Comparison of ENCODE assay signal across 10 cellular contexts in genomic region chr15:67178569-67179210, GRCh38.
A peak's percentile ranks its signal among the peaks of the same experiment; 100 is the strongest.
DNase-seq lines count a peak whose midpoint lies in the region; ATAC-seq and TF ChIP-seq lines count a peak whose summit lies in the region.
"Had no signal": no experiment of that assay in that cellular context is flagged by ENCODE, and none has a peak within 500 bp of the region (broad histone marks: within the 10 kb centered on the region; RNA-seq: fewer than 3 reads in every experiment).

No MANE protein-coding gene starts in this region.

- peaks cover 53% of the 10 kb centered on the region for H3K4me1 Mint-ChIP-seq in nephron

- H3K36me3 Mint-ChIP-seq in nephron (ENCODE audit: low read depth), result peaks cover 55% of the 10 kb centered on the region

- peaks cover 21% of the 10 kb centered on the region for H3K36me3 ChIP-seq in BJ (ENCODE audit: control insufficient read depth, insufficient read depth, low read length)
- peaks cover 0 to 33% (median 24%) of the 10 kb centered on the region in 4 donors for H3K36me3 ChIP-seq in esophagus muscularis mucosa
- H3K36me3 ChIP-seq: WERI-Rb-1 had no signal

- H3K4me3 Mint-ChIP-seq in nephron, result no peak overlapping the region

- no peak for TF ChIP-seq EP300 in esophagus muscularis mucosa (IDR thresholded peaks at IDR 0.05)

- TF ChIP-seq POLR2A in esophagus muscularis mucosa (IDR thresholded peaks at IDR 0.05; ENCODE audit: low read depth) (no peak), GM18505 (IDR thresholded peaks at IDR 0.05; ENCODE audit: borderline replicate concordance, extremely low read depth, insufficient read depth, insufficient read length) (no peak)

- H3K4me1 ChIP-seq in esophagus muscularis mucosa, result peaks cover 39 to 71% (median 61%) of the 10 kb centered on the region in 4 donors

- peak overlapping the region; percentile 21 to 82 (median 28) for H3K27ac Mint-ChIP-seq in nephron

- H3K9me3 ChIP-seq in esophagus muscularis mucosa, result no peaks in the 10 kb centered on the region

- DNase-seq in BJ (ENCODE audit: low read depth) (peak; percentile 91), RPMI7951 (ENCODE audit: low read depth) (peak; percentile 99), esophagus muscularis mucosa (ENCODE audit: extremely low spot score) (no peak), NCI-H1436 treated with DMSO at 0.1 percent for 48 hours (lab: John Stamatoyannopoulos, UW) (no peak)
- no peak for DNase-seq in activated CD4-positive, alpha-beta T cell treated with anti-CD3 and anti-CD28 coated beads for 4 hours
- DNase-seq: NCI-H2081, WERI-Rb-1 had no signal

- no peak for TF ChIP-seq CTCF in BJ (IDR thresholded peaks at IDR 0.05; ENCODE audit: insufficient read depth, low read depth, low read length)
- no peak for TF ChIP-seq CTCF in esophagus muscularis mucosa (IDR thresholded peaks at IDR 0.05)
- TF ChIP-seq CTCF in nephron (IDR thresholded peaks at IDR 0.05; ENCODE audit: unreplicated experiment in 3 of 3), result no peak

- POLR2A ChIA-PET in BJ (lab: Charles Lee), result interaction anchor here (0.6 kb wide), 4 partner anchors 11 to 719 kb away, joined by 3 to 9 read pairs (median 3); no protein-coding TSS in a partner anchor

- H3K27ac ChIP-seq in esophagus muscularis mucosa (replicated peaks in 1 of 4), result peak overlapping the region; percentile 68 to 86 (median 85)
- H3K27ac ChIP-seq: WERI-Rb-1 had no signal

- H3K9me3 Mint-ChIP-seq in nephron, result no peaks in the 10 kb centered on the region

- no peaks in the 10 kb centered on the region for H3K27me3 Mint-ChIP-seq in nephron (ENCODE audit: low read depth)

- ATAC-seq in GM18520 (IDR thresholded peaks at IDR 0.05; ENCODE audit: unreplicated experiment) (no peak), GM18505 (IDR thresholded peaks at IDR 0.05; ENCODE audit: unreplicated experiment) (no peak)

- H3K27me3 ChIP-seq in BJ (ENCODE audit: control insufficient read depth, insufficient read depth, low read length) (no peaks in the 10 kb centered on the region), esophagus muscularis mucosa (no peaks in the 10 kb centered on the region)

- CTCF ChIA-PET in BJ (lab: Yijun Ruan, JAX), result interaction anchor here (0.5 to 1.4 kb wide), 4 partner anchors 9 to 235 kb away, joined by 3 to 4 read pairs (median 3); no protein-coding TSS in a partner anchor

- WGBS in esophagus muscularis mucosa, result 59% methylated on average over 11 of the region's 11 CpGs

- H3K4me3 ChIP-seq in BJ (ENCODE audit: low read depth, low read length) (no peak overlapping the region), esophagus muscularis mucosa (no peak overlapping the region)

- intact Hi-C loops in esophagus muscularis mucosa (cut with DNase I), result no loop called here

Comparison
In these comparisons a context has a peak if more than half of its experiments do, and no peak if none do; other contexts are left out.
1. DNase-seq: peak in BJ (single experiment) and RPMI7951 (single experiment); none in esophagus muscularis mucosa (single experiment), NCI-H1436 treated with DMSO at 0.1 percent for 48 hours (single experiment) and activated CD4-positive, alpha-beta T cell treated with anti-CD3 and anti-CD28 coated beads for 4 hours (0 of 2).